10 cellular contexts compared by ENCODE assay signal in the genomic region with DNA sequence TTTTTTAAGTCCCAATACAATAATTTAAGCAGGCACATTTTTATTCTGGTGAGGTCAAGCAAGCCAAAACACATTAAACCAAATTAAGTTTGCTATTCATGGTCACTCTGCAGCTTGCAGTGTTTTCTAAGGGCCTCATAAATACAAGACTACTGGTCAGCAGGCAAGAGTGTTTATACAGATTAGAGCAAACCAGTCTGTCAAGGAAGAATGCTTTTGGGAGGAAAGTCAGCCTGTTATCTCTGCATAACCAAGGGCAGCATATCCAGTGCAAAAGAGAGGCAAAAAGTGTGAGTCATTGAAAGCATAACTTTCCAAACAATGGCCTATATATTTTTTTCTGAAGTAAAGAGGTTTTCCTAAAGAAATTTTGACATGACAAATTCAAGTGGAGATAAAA. TPM values are rescaled to one million over a fixed set of nuclear protein-coding genes. Genes with fewer than 3 reads are reported as not detected.
DNase-seq lines count a peak whose midpoint lies in the region; ATAC-seq, FAIRE-seq and TF ChIP-seq lines count a peak whose summit lies in the region.
"Had no signal": no experiment of that assay in that cellular context is flagged by ENCODE, and none has a peak within 500 bp of the region (broad histone marks: within the 10 kb centered on the region; RNA-seq: fewer than 3 reads in every experiment).

No MANE protein-coding gene starts in this region.

- H3K4me1 ChIP-seq in heart right ventricle (peaks cover 0 to 52% (median 36%) of the 10 kb centered on the region in 9 donors), small intestine (ENCODE audit: control insufficient read depth in 2 of 2, insufficient read depth in 1 of 2, low read depth in 1 of 2, low read length in 1 of 2) (peaks cover 9 to 11% of the 10 kb centered on the region in 2 donors)

- FAIRE-seq in H54 (lab: Jason Lieb, UNC) (peak; percentile 82), small intestine (lab: Jason Lieb, UNC) (no peak)

- intact Hi-C loops in heart right ventricle (cut with DNase I), result loop anchor here in 1 of 10 donors (10.0 kb wide), 1 partner anchor 72 kb away; no protein-coding TSS in a partner anchor

- TF ChIP-seq POLR2A in H54 (IDR thresholded peaks at IDR 0.05; ENCODE audit: low read depth, low read length), result no peak

- peak in 6 of 8 donors; percentile 47 to 70 (median 64) for ATAC-seq in heart right ventricle
- ATAC-seq in HG02623 (IDR thresholded peaks at IDR 0.05; ENCODE audit: unreplicated experiment), result no peak
- no peak for ATAC-seq in HG02610 (IDR thresholded peaks at IDR 0.05; ENCODE audit: unreplicated experiment)

- no peaks in the 10 kb centered on the region for H3K27me3 ChIP-seq in heart right ventricle
- H3K27me3 ChIP-seq in small intestine (ENCODE audit: control insufficient read depth in 2 of 2, insufficient read depth in 2 of 2, low read length in 2 of 2), result no peaks in the 10 kb centered on the region

- H3K9me3 ChIP-seq in heart right ventricle (no peaks in the 10 kb centered on the region), small intestine (ENCODE audit: control insufficient read depth, low read depth) (no peaks in the 10 kb centered on the region)

- H3K27ac ChIP-seq in heart right ventricle (peak overlapping the region in 7 of 10 donors; percentile 2 to 60 (median 27)), small intestine (ENCODE audit: low read depth in 1 of 2, low read length in 1 of 2) (no peak overlapping the region)

- H3K4me3 ChIP-seq in heart right ventricle (no peak overlapping the region), small intestine (ENCODE audit: low read depth in 1 of 2, low read length in 2 of 2) (no peak overlapping the region)

- H3K36me3 ChIP-seq in heart right ventricle, result peaks cover 0 to 3% (median 0%) of the 10 kb centered on the region in 9 donors
- H3K36me3 ChIP-seq in small intestine (ENCODE audit: control insufficient read depth in 2 of 2, insufficient read depth in 2 of 2, low read length in 2 of 2), result no peaks in the 10 kb centered on the region

- DNase-seq in H54 (ENCODE audit: insufficient read length, low spot score) (no peak), amniotic epithelial cell (ENCODE audit: low read depth) (peak; percentile 97), heart right ventricle (no peak), small intestine (peak; percentile 46), DMS 273 (lab: John Stamatoyannopoulos, UW; ENCODE audit: unreplicated experiment) (no peak)
- DNase-seq in activated CD4-positive, CD25-positive, alpha-beta regulatory T cell treated with anti-CD3 and anti-CD28 coated beads, Interleukin-2, amount 50 U/mL, for 72 hours, result no peak
- DNase-seq: activated CD8-positive, alpha-beta memory T cell treated with anti-CD3 and anti-CD28 coated beads, Interleukin-2, amount 50 U/mL, for 48 hours; GOT3 had no signal

- TF ChIP-seq CTCF in heart right ventricle (IDR thresholded peaks at IDR 0.05), result no peak

RNA-seq across cellular contexts. Expression of gene CCDC34, which starts 29.7 kb away (rescaled TPM):
- total RNA-seq in heart right ventricle, result 10 to 100 TPM in 1 of 10 donors, 1 to 10 TPM in 9; 1.1 to 10.7 (median 3.3) TPM
- polyA plus RNA-seq in heart right ventricle (1 to 10 TPM; 2.8 to 3.8 TPM), small intestine (10 to 100 TPM in 1 of 3 donors, 1 to 10 TPM in 2; 6.2 to 17.6 (median 6.3) TPM)

Comparison
In these comparisons a context has a peak if more than half of its experiments do, and no peak if none do; other contexts are left out.
1. DNase-seq: peak in amniotic epithelial cell (single experiment) and small intestine (single experiment); none in H54 (single experiment), heart right ventricle (0 of 2), activated CD4-positive, CD25-positive, alpha-beta regulatory T cell treated with anti-CD3 and anti-CD28 coated beads, Interleukin-2, amount 50 U/mL, for 72 hours (single experiment) and DMS 273 (single experiment).
2. ATAC-seq: peak in heart right ventricle (6 of 8); none in HG02623 (single experiment) and HG02610 (single experiment).
3. H3K27ac ChIP-seq: peak in heart right ventricle (7 of 10); none in small intestine (0 of 2).